In genomic region chr9:32128546-32128945, GRCh38 we compare ENCODE assay signal across 21 cellular contexts.
DNase-seq lines count a peak whose midpoint lies in the region; TF ChIP-seq lines count a peak whose summit lies in the region.
"Had no signal": no experiment of that assay in that cellular context is flagged by ENCODE, and none has a peak within 500 bp of the region (broad histone marks: within the 10 kb centered on the region; RNA-seq: fewer than 3 reads in every experiment).

No MANE protein-coding gene starts in this region.

- no peak overlapping the region for H2AK5ac ChIP-seq in neuronal stem cell (ENCODE audit: low read depth, low read length)

- H3K79me1 ChIP-seq in neuronal stem cell (ENCODE audit: low read depth, low read length): no peaks in the 10 kb centered on the region

- H3K4ac ChIP-seq in neuronal stem cell (ENCODE audit: low read length): no peak overlapping the region

- H3K4me3 Mint-ChIP-seq in glutamatergic neuron (ENCODE audit: unreplicated experiment): no peak overlapping the region
- H3K4me3 Mint-ChIP-seq: CD8-positive, alpha-beta T cell had no signal

- peaks cover 3% of the 10 kb centered on the region for H3K9me3 Mint-ChIP-seq in glutamatergic neuron (ENCODE audit: unreplicated experiment)

- no peak overlapping the region for H3K14ac ChIP-seq in neuronal stem cell (ENCODE audit: low read length)

- H3K36me3 ChIP-seq in BE2C (no peaks in the 10 kb centered on the region), neuronal stem cell (replicated peaks in 1 of 2; ENCODE audit: control insufficient read depth in 2 of 2, insufficient read depth in 2 of 2, low read length in 2 of 2) (no peaks in the 10 kb centered on the region)
- H3K36me3 ChIP-seq: Peyer's patch, SJCRH30 had no signal

- H2BK12ac ChIP-seq in neuronal stem cell (ENCODE audit: low read length): peak overlapping the region; percentile 58

- no peak for TF ChIP-seq CTCF in BE2C (IDR thresholded peaks at IDR 0.05; ENCODE audit: low read depth, low read length)
- TF ChIP-seq CTCF in glutamatergic neuron (IDR thresholded peaks at IDR 0.05; ENCODE audit: partially characterized antibody, unreplicated experiment): no peak

- WGBS in neuronal stem cell (ENCODE audit: extremely low coverage in 2 of 2, insufficient read length in 2 of 2, insufficient replicate concordance in 1 of 2), 2 donors: no CpG with 5 or more reads among the region's 3 CpGs

- DNase-seq in BE2C: peak; percentile 14
- DNase-seq in NCI-H82 treated with DMSO at 0.1 percent for 48 hours (lab: John Stamatoyannopoulos, UW; ENCODE audit: unreplicated experiment): peak; percentile 0
- DNase-seq in glutamatergic neuron: peak; percentile 68
- peak; percentile 12 for DNase-seq in neuronal stem cell (ENCODE audit: low spot score)
- no peak for DNase-seq in effector CD4-positive, alpha-beta T cell
- no peak for DNase-seq in RPMI8226
- DNase-seq in activated effector memory CD4-positive, alpha-beta T cell treated with anti-CD3 and anti-CD28 coated beads, Interleukin-2, amount 50 U/mL, for 16 hours: no peak
- DNase-seq: 8988T; C1 segment of cervical spinal cord; CD8-positive, alpha-beta T cell; DND-41; KBM-7; NCI-H1092; NCI-H146; NCI-H2029; NCI-H2227 treated with DMSO at 0.1 percent for 48 hours; NCI-H510A; NK-92 treated with Interleukin-12 subunit alpha and Interleukin-12 subunit beta, amount 100 ng/mL, for 24 hours; Peyer's patch; SJCRH30 had no signal

- peaks cover 4% of the 10 kb centered on the region for H3K4me1 Mint-ChIP-seq in glutamatergic neuron (ENCODE audit: low read depth, unreplicated experiment)

- peak overlapping the region; percentile 87 for H3K18ac ChIP-seq in neuronal stem cell (ENCODE audit: low read length)

- H3K9me3 ChIP-seq in BE2C (no peaks in the 10 kb centered on the region), neuronal stem cell (replicated peaks in 1 of 2; ENCODE audit: control insufficient read depth in 2 of 2, insufficient read depth in 1 of 2, low read depth in 1 of 2, low read length in 2 of 2) (no peaks in the 10 kb centered on the region)
- H3K9me3 ChIP-seq: Peyer's patch, SJCRH30 had no signal

- no peak overlapping the region for H4K8ac ChIP-seq in neuronal stem cell (ENCODE audit: low read depth, low read length)

- no peak overlapping the region for H3K23ac ChIP-seq in neuronal stem cell (ENCODE audit: low read depth, low read length, poor library complexity)

- no peak overlapping the region for H2BK5ac ChIP-seq in neuronal stem cell (ENCODE audit: low read length)

- H3K27ac Mint-ChIP-seq in glutamatergic neuron (ENCODE audit: unreplicated experiment): no peak overlapping the region
- H3K27ac Mint-ChIP-seq: CD8-positive, alpha-beta T cell had no signal

- H2BK15ac ChIP-seq in neuronal stem cell (ENCODE audit: low read length): peak overlapping the region; percentile 9

- no peak overlapping the region for H3K4me2 ChIP-seq in neuronal stem cell (ENCODE audit: insufficient read depth, low read length, poor library complexity, severe bottlenecking)

- H3K4me3 ChIP-seq in BE2C (ENCODE audit: low read depth, low read length) (no peak overlapping the region), neuronal stem cell (ENCODE audit: low read length in 2 of 2) (no peak overlapping the region)
- H3K4me3 ChIP-seq: Peyer's patch, SJCRH30 had no signal

- H3K9ac ChIP-seq in neuronal stem cell (ENCODE audit: low read depth, low read length, poor library complexity): no peak overlapping the region

- H3K27ac ChIP-seq in neuronal stem cell (replicated peaks; ENCODE audit: low read length): no peak overlapping the region
- H3K27ac ChIP-seq: HL-60, Peyer's patch, SJCRH30 had no signal

- H2BK120ac ChIP-seq in neuronal stem cell (ENCODE audit: low read depth, low read length): peak overlapping the region; percentile 91

- H3K27me3 Mint-ChIP-seq in glutamatergic neuron (ENCODE audit: unreplicated experiment): no peaks in the 10 kb centered on the region

- H4K91ac ChIP-seq in neuronal stem cell (ENCODE audit: low read depth, low read length, poor library complexity): peak overlapping the region; percentile 92

- no peaks in the 10 kb centered on the region for H3K27me3 ChIP-seq in BE2C
- H3K27me3 ChIP-seq in neuronal stem cell (ENCODE audit: control insufficient read depth in 3 of 3, insufficient read depth in 3 of 3, low read depth in 1 of 3, low read length in 3 of 3): no peaks in the 10 kb centered on the region
- H3K27me3 ChIP-seq: Peyer's patch, SJCRH30 had no signal

- no peaks in the 10 kb centered on the region for H3K36me3 Mint-ChIP-seq in glutamatergic neuron (ENCODE audit: unreplicated experiment)
- H3K36me3 Mint-ChIP-seq: CD8-positive, alpha-beta T cell had no signal

- H3K4me1 ChIP-seq in BE2C (no peaks in the 10 kb centered on the region), neuronal stem cell (ENCODE audit: control insufficient read depth in 2 of 2, insufficient read depth in 1 of 2, low read depth in 1 of 2, low read length in 2 of 2) (peaks cover 0 to 7% of the 10 kb centered on the region in 2 donors)
- H3K4me1 ChIP-seq: Peyer's patch, SJCRH30 had no signal

- peak overlapping the region; percentile 17 for H2AFZ ChIP-seq in neuronal stem cell (ENCODE audit: low read length)

Comparison
In these comparisons a context has a peak if more than half of its experiments do, and no peak if none do; other contexts are left out.
1. DNase-seq: peak in BE2C (single experiment), NCI-H82 treated with DMSO at 0.1 percent for 48 hours (single experiment), glutamatergic neuron (single experiment) and neuronal stem cell (single experiment); none in effector CD4-positive, alpha-beta T cell (single experiment), RPMI8226 (single experiment) and activated effector memory CD4-positive, alpha-beta T cell treated with anti-CD3 and anti-CD28 coated beads, Interleukin-2, amount 50 U/mL, for 16 hours (single experiment).